1 cellular context compared by ENCODE assay signal in the genomic region with DNA sequence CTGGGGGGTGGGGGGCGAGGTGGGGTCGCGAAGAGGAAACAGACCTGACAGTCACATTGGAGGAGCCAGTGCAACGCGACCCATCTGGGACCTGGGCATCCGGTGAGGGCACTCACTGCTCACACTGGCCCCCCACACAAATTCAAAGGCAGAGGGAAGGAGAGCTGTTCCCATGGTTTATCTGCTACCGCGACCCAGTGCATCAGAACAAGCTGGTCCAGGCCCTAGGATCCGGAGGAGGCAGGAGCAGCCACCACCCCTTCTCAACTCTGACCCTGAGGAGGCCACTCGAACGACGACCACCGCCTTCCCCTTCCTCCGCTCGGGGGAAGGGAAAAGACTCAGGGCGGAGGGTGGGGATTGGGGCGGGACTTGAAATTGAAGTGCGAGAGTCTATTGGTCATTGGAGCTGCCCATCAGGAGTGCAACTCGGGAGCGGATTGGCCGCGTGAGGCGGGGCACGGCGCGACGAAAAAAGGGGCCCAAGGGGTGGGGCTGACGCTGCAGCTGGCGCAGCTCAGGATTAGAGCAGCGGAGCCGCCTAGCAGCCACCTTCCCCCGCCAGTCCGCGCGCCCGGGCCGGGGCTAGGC.
TF ChIP-seq lines count a peak whose summit lies in the region.

Gene CDK5R2 (plus strand): TSS at position 526 of the 591 bp plus-strand sequence. CDS start 155 bp downstream, outside the sequence.

TF ChIP-seq in K562, 482 proteins besides CTCF, POLR2A, EP300 and RAD21 (continued from another document and continues in another):
- TF ChIP-seq TFAP4 (CRISPR knock-in tag; IDR thresholded peaks at IDR 0.05; ENCODE audit: borderline replicate concordance) (peak; percentile 82), BHLHE40 (IDR thresholded peaks at IDR 0.05; ENCODE audit: low read length) (no peak; the same call in 1 of the 2 replicates), HNRNPL (IDR thresholded peaks at IDR 0.05; ENCODE audit: low read depth, low read length) (no peak), ARID2 (IDR thresholded peaks at IDR 0.05) (no peak), RBM25 (IDR thresholded peaks at IDR 0.05; ENCODE audit: low read depth, low read length, severe bottlenecking) (peak; percentile 53), FOXO4 (CRISPR knock-in tag; IDR thresholded peaks at IDR 0.05) (no peak), CBX8 (IDR thresholded peaks at IDR 0.05; ENCODE audit: borderline replicate concordance, extremely low read depth, low read depth, low read length, poor library complexity, severe bottlenecking) (no peak), SMAD3 (CRISPR knock-in tag; conservative IDR thresholded peaks at IDR 0.05) (no peak), ZNF583 (CRISPR knock-in tag; IDR thresholded peaks at IDR 0.05) (no peak), C11orf30 (IDR thresholded peaks at IDR 0.05; ENCODE audit: low read depth) (no peak), ZBTB9 (CRISPR knock-in tag; IDR thresholded peaks at IDR 0.05) (no peak), SAFB (IDR thresholded peaks at IDR 0.05; ENCODE audit: borderline replicate concordance, low read depth, low read length) (no peak), HDAC3 (IDR thresholded peaks at IDR 0.05; ENCODE audit: borderline replicate concordance, partially characterized antibody) (no peak), RBM14 (IDR thresholded peaks at IDR 0.05; ENCODE audit: borderline replicate concordance, insufficient read depth, low read depth, low read length) (no peak), SETDB1 (IDR thresholded peaks at IDR 0.05; ENCODE audit: low read length) (no peak), CHD7 (IDR thresholded peaks at IDR 0.05; ENCODE audit: low read depth, low read length) (no peak), MCM2 (IDR thresholded peaks at IDR 0.05; ENCODE audit: low read depth) (no peak), VEZF1 (CRISPR knock-in tag; IDR thresholded peaks at IDR 0.05) (peak; percentile 58; the same call in 1 of the 2 replicates), KAT2B (IDR thresholded peaks at IDR 0.05; ENCODE audit: low read depth, low read length) (no peak)
- TF ChIP-seq, protein P1, sequence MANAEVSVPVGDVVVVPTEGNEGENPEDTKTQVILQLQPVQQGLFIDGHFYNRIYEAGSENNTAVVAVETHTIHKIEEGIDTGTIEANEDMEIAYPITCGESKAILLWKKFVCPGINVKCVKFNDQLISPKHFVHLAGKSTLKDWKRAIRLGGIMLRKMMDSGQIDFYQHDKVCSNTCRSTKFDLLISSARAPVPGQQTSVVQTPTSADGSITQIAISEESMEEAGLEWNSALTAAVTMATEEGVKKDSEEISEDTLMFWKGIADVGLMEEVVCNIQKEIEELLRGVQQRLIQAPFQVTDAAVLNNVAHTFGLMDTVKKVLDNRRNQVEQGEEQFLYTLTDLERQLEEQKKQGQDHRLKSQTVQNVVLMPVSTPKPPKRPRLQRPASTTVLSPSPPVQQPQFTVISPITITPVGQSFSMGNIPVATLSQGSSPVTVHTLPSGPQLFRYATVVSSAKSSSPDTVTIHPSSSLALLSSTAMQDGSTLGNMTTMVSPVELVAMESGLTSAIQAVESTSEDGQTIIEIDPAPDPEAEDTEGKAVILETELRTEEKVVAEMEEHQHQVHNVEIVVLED (CRISPR knock-in tag; IDR thresholded peaks at IDR 0.05): no peak
- TF ChIP-seq, protein P2, sequence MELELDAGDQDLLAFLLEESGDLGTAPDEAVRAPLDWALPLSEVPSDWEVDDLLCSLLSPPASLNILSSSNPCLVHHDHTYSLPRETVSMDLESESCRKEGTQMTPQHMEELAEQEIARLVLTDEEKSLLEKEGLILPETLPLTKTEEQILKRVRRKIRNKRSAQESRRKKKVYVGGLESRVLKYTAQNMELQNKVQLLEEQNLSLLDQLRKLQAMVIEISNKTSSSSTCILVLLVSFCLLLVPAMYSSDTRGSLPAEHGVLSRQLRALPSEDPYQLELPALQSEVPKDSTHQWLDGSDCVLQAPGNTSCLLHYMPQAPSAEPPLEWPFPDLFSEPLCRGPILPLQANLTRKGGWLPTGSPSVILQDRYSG (tag; conservative IDR thresholded peaks at IDR 0.05; ENCODE audit: low read depth): no peak
- TF ChIP-seq, protein P3, sequence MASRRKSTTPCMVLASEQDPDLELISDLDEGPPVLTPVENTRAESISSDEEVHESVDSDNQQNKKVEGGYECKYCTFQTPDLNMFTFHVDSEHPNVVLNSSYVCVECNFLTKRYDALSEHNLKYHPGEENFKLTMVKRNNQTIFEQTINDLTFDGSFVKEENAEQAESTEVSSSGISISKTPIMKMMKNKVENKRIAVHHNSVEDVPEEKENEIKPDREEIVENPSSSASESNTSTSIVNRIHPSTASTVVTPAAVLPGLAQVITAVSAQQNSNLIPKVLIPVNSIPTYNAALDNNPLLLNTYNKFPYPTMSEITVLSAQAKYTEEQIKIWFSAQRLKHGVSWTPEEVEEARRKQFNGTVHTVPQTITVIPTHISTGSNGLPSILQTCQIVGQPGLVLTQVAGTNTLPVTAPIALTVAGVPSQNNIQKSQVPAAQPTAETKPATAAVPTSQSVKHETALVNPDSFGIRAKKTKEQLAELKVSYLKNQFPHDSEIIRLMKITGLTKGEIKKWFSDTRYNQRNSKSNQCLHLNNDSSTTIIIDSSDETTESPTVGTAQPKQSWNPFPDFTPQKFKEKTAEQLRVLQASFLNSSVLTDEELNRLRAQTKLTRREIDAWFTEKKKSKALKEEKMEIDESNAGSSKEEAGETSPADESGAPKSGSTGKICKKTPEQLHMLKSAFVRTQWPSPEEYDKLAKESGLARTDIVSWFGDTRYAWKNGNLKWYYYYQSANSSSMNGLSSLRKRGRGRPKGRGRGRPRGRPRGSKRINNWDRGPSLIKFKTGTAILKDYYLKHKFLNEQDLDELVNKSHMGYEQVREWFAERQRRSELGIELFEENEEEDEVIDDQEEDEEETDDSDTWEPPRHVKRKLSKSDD (conservative IDR thresholded peaks at IDR 0.05; ENCODE audit: low read length): no peak
- TF ChIP-seq, protein P4, sequence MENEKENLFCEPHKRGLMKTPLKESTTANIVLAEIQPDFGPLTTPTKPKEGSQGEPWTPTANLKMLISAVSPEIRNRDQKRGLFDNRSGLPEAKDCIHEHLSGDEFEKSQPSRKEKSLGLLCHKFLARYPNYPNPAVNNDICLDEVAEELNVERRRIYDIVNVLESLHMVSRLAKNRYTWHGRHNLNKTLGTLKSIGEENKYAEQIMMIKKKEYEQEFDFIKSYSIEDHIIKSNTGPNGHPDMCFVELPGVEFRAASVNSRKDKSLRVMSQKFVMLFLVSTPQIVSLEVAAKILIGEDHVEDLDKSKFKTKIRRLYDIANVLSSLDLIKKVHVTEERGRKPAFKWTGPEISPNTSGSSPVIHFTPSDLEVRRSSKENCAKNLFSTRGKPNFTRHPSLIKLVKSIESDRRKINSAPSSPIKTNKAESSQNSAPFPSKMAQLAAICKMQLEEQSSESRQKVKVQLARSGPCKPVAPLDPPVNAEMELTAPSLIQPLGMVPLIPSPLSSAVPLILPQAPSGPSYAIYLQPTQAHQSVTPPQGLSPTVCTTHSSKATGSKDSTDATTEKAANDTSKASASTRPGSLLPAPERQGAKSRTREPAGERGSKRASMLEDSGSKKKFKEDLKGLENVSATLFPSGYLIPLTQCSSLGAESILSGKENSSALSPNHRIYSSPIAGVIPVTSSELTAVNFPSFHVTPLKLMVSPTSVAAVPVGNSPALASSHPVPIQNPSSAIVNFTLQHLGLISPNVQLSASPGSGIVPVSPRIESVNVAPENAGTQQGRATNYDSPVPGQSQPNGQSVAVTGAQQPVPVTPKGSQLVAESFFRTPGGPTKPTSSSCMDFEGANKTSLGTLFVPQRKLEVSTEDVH (IDR thresholded peaks at IDR 0.05; ENCODE audit: low read depth, partially characterized antibody): no peak
